In the genomic region with DNA sequence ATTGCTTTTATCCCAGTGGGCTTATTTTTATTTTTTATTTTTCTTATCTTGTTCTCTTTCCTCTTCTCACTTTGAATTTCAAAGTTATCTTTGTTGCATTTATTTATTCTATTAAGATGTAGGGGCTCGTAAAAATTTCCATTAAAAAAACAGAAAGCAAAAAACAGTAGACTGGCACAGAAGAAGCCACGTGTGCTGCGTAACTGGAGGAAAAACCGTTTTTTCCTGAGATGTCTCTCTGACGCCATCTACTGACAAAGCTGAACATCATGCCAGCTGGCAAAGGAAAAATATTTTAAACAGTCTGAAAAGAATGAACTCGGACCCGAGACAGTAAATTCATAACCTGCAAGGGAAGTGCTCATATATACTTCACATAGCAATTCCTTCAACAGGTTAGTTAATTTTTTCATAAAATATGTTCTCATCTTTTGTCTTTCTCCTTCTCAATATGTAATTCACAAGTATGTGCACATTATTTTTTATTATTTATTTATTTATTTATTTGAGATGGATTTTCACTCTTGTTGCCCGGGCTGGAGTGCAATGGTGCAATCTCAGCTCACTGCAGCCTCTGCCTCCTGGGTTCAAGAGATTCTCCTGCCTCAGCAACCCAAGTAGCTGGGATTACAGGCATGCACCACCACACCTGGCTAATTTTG, we compare ENCODE assay signal across 8 cellular contexts. TPM values are rescaled to one million over a fixed set of nuclear protein-coding genes. Genes with fewer than 3 reads are reported as not detected.
DNase-seq lines count a peak whose midpoint lies in the region; ATAC-seq and TF ChIP-seq lines count a peak whose summit lies in the region.

No MANE protein-coding gene starts in this region.

- H3K4me3 ChIP-seq in fibroblast of mammary gland (ENCODE audit: control insufficient read depth, low read depth, low read length) (no peak overlapping the region), neuron (ENCODE audit: low read length) (no peak overlapping the region)

- peaks cover 6% of the 10 kb centered on the region for H3K4me1 Mint-ChIP-seq in activated CD4-positive, alpha-beta T cell treated with anti-CD3 and anti-CD28 coated beads, Interleukin-2, amount 10 ng/mL, durations not matched to agents 7 days and 5 days

- H3K27ac Mint-ChIP-seq in activated CD4-positive, alpha-beta T cell treated with anti-CD3 and anti-CD28 coated beads, Interleukin-2, amount 10 ng/mL, durations not matched to agents 7 days and 5 days, result no peak overlapping the region

- DNase-seq in DMS153 treated with DMSO at 0.1 percent for 48 hours (lab: John Stamatoyannopoulos, UW; ENCODE audit: unreplicated experiment), result peak; percentile 46
- peak; percentile 60 for DNase-seq in NCI-H460 (ENCODE audit: extremely low read depth, low read depth)
- DNase-seq in activated CD4-positive, alpha-beta T cell treated with anti-CD3 and anti-CD28 coated beads, Interleukin-2, amount 10 ng/mL, durations not matched to agents 7 days and 5 days, result peak; percentile 57
- peak; percentile 82 for DNase-seq in fibroblast of mammary gland (ENCODE audit: low read depth)
- DNase-seq in T-helper 9 cell, result no peak

- peak; percentile 81 for TF ChIP-seq CTCF in fibroblast of mammary gland (conservative IDR thresholded peaks at IDR 0.05; ENCODE audit: control insufficient read depth, insufficient read depth, low read depth, low read length)

- no peaks in the 10 kb centered on the region for H3K4me1 ChIP-seq in neuron (ENCODE audit: insufficient read depth, low read length)

- no peaks in the 10 kb centered on the region for H3K27me3 ChIP-seq in neuron (ENCODE audit: insufficient read depth, low read length)

- CTCF ChIA-PET in activated CD4-positive, alpha-beta T cell treated with anti-CD3 and anti-CD28 coated beads, Interleukin-2, amount 10 ng/mL, durations not matched to agents 7 days and 5 days (lab: Charles Lee), result interaction anchor here (0.6 to 1.5 kb wide), 13 partner anchors 9 to 1275 kb away, joined by 3 to 10 read pairs (median 4); a partner anchor contains a TSS

- H3K27me3 Mint-ChIP-seq in activated CD4-positive, alpha-beta T cell treated with anti-CD3 and anti-CD28 coated beads, Interleukin-2, amount 10 ng/mL, durations not matched to agents 7 days and 5 days, result peaks cover 12% of the 10 kb centered on the region

- POLR2A ChIA-PET in activated CD4-positive, alpha-beta T cell treated with anti-CD3 and anti-CD28 coated beads, Interleukin-2, amount 10 ng/mL, durations not matched to agents 7 days and 5 days (lab: Charles Lee), result no interaction called here

- H3K9me3 Mint-ChIP-seq in activated CD4-positive, alpha-beta T cell treated with anti-CD3 and anti-CD28 coated beads, Interleukin-2, amount 10 ng/mL, durations not matched to agents 7 days and 5 days, result no peaks in the 10 kb centered on the region

- peak overlapping the region; percentile 49 for H3K4me3 Mint-ChIP-seq in activated CD4-positive, alpha-beta T cell treated with anti-CD3 and anti-CD28 coated beads, Interleukin-2, amount 10 ng/mL, durations not matched to agents 7 days and 5 days

- ATAC-seq in GM19452 (IDR thresholded peaks at IDR 0.05; ENCODE audit: unreplicated experiment), result peak; percentile 75
- peak; percentile 77 for ATAC-seq in HG03442 (IDR thresholded peaks at IDR 0.05; ENCODE audit: unreplicated experiment)

- H2AFZ ChIP-seq in neuron (ENCODE audit: low read depth, low read length), result peak overlapping the region; percentile 3

- no peaks in the 10 kb centered on the region for H3K9me3 ChIP-seq in neuron (ENCODE audit: low read length)

- H3K36me3 ChIP-seq in neuron (ENCODE audit: insufficient read depth, low read length), result no peaks in the 10 kb centered on the region

- H3K36me3 Mint-ChIP-seq in activated CD4-positive, alpha-beta T cell treated with anti-CD3 and anti-CD28 coated beads, Interleukin-2, amount 10 ng/mL, durations not matched to agents 7 days and 5 days (ENCODE audit: low read depth), result no peaks in the 10 kb centered on the region

RNA-seq across cellular contexts. Expression of a gene that starts 10.5 kb away (rescaled TPM):
- total RNA-seq in NCI-H460 (2014; rRNA removed; shearing (Covaris generic)), result 28.6 and 30.9 TPM in 2 replicates
- polyA plus RNA-seq in NCI-H460 (2014; cell fraction: nucleus; rRNA removed), result 38.5 and 42.1 TPM in 2 replicates
- 10 to 100 TPM; 25.1 to 30.5 TPM for total RNA-seq in activated CD4-positive, alpha-beta T cell treated with anti-CD3 and anti-CD28 coated beads, Interleukin-2, amount 10 ng/mL, durations not matched to agents 7 days and 5 days

RNA-seq across cellular contexts. Expression of a gene that starts 59.1 kb away (rescaled TPM):
- not detected in 2 replicates for total RNA-seq in NCI-H460 (2014; rRNA removed; shearing (Covaris generic))
- not detected in 2 replicates for polyA plus RNA-seq in NCI-H460 (2014; cell fraction: nucleus; rRNA removed)
- total RNA-seq in activated CD4-positive, alpha-beta T cell treated with anti-CD3 and anti-CD28 coated beads, Interleukin-2, amount 10 ng/mL, durations not matched to agents 7 days and 5 days, result not detected
